Comparison of ENCODE assay signal across 12 cellular contexts in the genomic region with DNA sequence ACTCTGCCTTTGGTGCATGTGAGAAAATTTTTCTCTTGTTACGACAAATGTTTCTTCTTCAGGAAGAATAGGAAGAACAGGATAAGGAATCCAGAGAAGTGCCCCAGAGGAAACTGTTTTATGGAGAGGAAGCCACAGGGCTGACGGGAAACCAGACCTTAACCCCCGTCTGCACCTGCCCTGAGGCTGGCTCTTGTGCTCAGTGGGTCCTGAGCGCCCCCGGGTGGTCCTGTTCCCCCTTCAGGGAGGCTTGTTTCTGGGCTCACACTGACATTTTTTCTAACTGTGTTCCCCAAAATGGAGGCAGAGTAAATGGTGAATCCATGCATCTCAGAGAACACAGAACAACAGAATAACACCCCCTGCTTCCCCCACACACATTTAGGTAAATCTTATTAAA.
"Had no signal": no experiment of that assay in that cellular context is flagged by ENCODE, and none has a peak within 500 bp of the region (broad histone marks: within the 10 kb centered on the region; RNA-seq: fewer than 3 reads in every experiment).

No MANE protein-coding gene starts in this region.

- H3K27ac ChIP-seq: spleen, thyroid gland had no signal

- ATAC-seq: activated CD4-positive, CD25-positive, alpha-beta regulatory T cell treated with anti-CD3 and anti-CD28 coated beads, Interleukin-2, amount 50 U/mL, for 24 hours; left ventricle myocardium superior; stimulated activated memory B cell treated with anti-CD40 and anti-IgM and Interleukin-4, amounts not matched to agents 10 μg/mL and 1 μg/mL and 100 μg/mL, for 72 hours had no signal

- H3K4me3 ChIP-seq: spleen, thyroid gland had no signal

- H3K36me3 ChIP-seq: spleen, thyroid gland had no signal

- DNase-seq: activated CD4-positive, alpha-beta T cell treated with anti-CD3 and anti-CD28 coated beads, Interleukin-2, amount 50 U/mL, for 1 hour; activated gamma-delta T cell treated with Interleukin-2 at 50 U/mL for 16 hours; activated T-cell treated with anti-CD3 and anti-CD28 coated beads for 4 hours; effector memory CD4-positive, alpha-beta T cell; left ventricle myocardium superior; occipital lobe; retina; spleen; stimulated activated CD4-positive, alpha-beta T cell treated with anti-CD3 and anti-CD28 coated beads, Interleukin-4, amount 100 ng/mL, for 4 hours; thyroid gland had no signal

- H3K27me3 ChIP-seq: thyroid gland had no signal
